In genomic region chr10:917999-918398, GRCh38 we compare ENCODE assay signal across 22 cellular contexts. TPM values are rescaled to one million over a fixed set of nuclear protein-coding genes. Genes with fewer than 3 reads are reported as not detected.
DNase-seq lines count a peak whose midpoint lies in the region; ATAC-seq and TF ChIP-seq lines count a peak whose summit lies in the region.
"Had no signal": no experiment of that assay in that cellular context is flagged by ENCODE, and none has a peak within 500 bp of the region (broad histone marks: within the 10 kb centered on the region; RNA-seq: fewer than 3 reads in every experiment).

No MANE protein-coding gene starts in this region.

- no peaks in the 10 kb centered on the region for H3K79me1 ChIP-seq in trophoblast cell (ENCODE audit: low read length)

- TF ChIP-seq CTCF in VCaP (conservative IDR thresholded peaks at IDR 0.05) (no peak), hepatocyte (IDR thresholded peaks at IDR 0.05; ENCODE audit: poor library complexity) (no peak)

- peaks cover 15% of the 10 kb centered on the region for H3K4me1 ChIP-seq in hepatocyte (ENCODE audit: insufficient read depth)
- peaks cover 0 to 6% of the 10 kb centered on the region in 2 experiments for H3K4me1 ChIP-seq in trophoblast cell (ENCODE audit: control insufficient read depth in 1 of 2, insufficient read depth in 2 of 2, low read length in 2 of 2)

- CTCF ChIA-PET in HEK293T (lab: Yijun Ruan, JAX) = no interaction called here

- no peak overlapping the region for H3K9ac ChIP-seq in trophoblast cell (ENCODE audit: low read length)

- no peak overlapping the region for H2BK5ac ChIP-seq in trophoblast cell (ENCODE audit: low read depth, low read length, poor library complexity)

- H2BK12ac ChIP-seq in trophoblast cell (ENCODE audit: low read length) = no peak overlapping the region

- H2AK5ac ChIP-seq in trophoblast cell (ENCODE audit: low read length) = no peak overlapping the region

- H3K79me2 ChIP-seq in hepatocyte (peaks cover 100% of the 10 kb centered on the region), trophoblast cell (ENCODE audit: control insufficient read depth, insufficient read depth, low read length, poor library complexity) (peaks cover 18% of the 10 kb centered on the region)

- no peak overlapping the region for H4K8ac ChIP-seq in trophoblast cell (ENCODE audit: low read depth, low read length)

- H3K4me2 ChIP-seq in hepatocyte = no peak overlapping the region
- H3K4me2 ChIP-seq in trophoblast cell (ENCODE audit: low read length) = no peak overlapping the region
- H3K4me2 ChIP-seq: A549 had no signal

- peak overlapping the region; percentile 44 for H3K27ac ChIP-seq in VCaP
- H3K27ac ChIP-seq in hepatocyte = peak overlapping the region; percentile 37
- H3K27ac ChIP-seq in trophoblast cell (ENCODE audit: low read depth, low read length) = no peak overlapping the region
- H3K27ac ChIP-seq: A549 had no signal

- no peaks in the 10 kb centered on the region for H3K9me2 ChIP-seq in hepatocyte (replicated peaks; ENCODE audit: insufficient read depth)

- H3K4me3 ChIP-seq in hepatocyte = no peak overlapping the region
- H3K4me3 ChIP-seq in trophoblast cell (ENCODE audit: low read depth, low read length) = no peak overlapping the region
- H3K4me3 ChIP-seq: A549 had no signal

- H3K23ac ChIP-seq in trophoblast cell (ENCODE audit: low read length) = no peak overlapping the region

- H3K4ac ChIP-seq in trophoblast cell (ENCODE audit: low read depth, low read length) = peak overlapping the region; percentile 10

- H3K27me3 ChIP-seq in hepatocyte (no peaks in the 10 kb centered on the region), trophoblast cell (ENCODE audit: insufficient read depth, low read length) (no peaks in the 10 kb centered on the region)

- no peak overlapping the region for H2BK120ac ChIP-seq in trophoblast cell (ENCODE audit: insufficient read depth, low read length, poor library complexity)

- no peak overlapping the region for H4K12ac ChIP-seq in trophoblast cell (ENCODE audit: low read depth, low read length)

- H3K36me3 ChIP-seq in hepatocyte (replicated peaks; ENCODE audit: insufficient read depth, low read depth) (no peaks in the 10 kb centered on the region), trophoblast cell (ENCODE audit: control insufficient read depth in 1 of 2, insufficient read depth in 2 of 2, low read length in 2 of 2) (peaks cover 4 to 6% of the 10 kb centered on the region in 2 experiments)

- no peak for ATAC-seq in HG03095 (IDR thresholded peaks at IDR 0.05; ENCODE audit: unreplicated experiment)
- ATAC-seq: A549 had no signal

- H4K20me1 ChIP-seq in hepatocyte (ENCODE audit: insufficient read depth, poor library complexity, severe bottlenecking) = peaks cover 85% of the 10 kb centered on the region

- H3K18ac ChIP-seq in trophoblast cell (ENCODE audit: low read length) = no peak overlapping the region

- no peak overlapping the region for H2AFZ ChIP-seq in hepatocyte
- no peak overlapping the region for H2AFZ ChIP-seq in trophoblast cell (ENCODE audit: insufficient read depth, low read length, poor library complexity)

- POLR2A ChIA-PET in HEK293T (lab: Yijun Ruan, JAX) = no interaction called here

- H3K14ac ChIP-seq in trophoblast cell (ENCODE audit: low read length) = no peak overlapping the region

- H3K9me3 ChIP-seq in hepatocyte (ENCODE audit: low read depth) (no peaks in the 10 kb centered on the region), trophoblast cell (ENCODE audit: insufficient read depth, low read depth, low read length) (no peaks in the 10 kb centered on the region)
- H3K9me3 ChIP-seq: A549 had no signal

- DNase-seq in HEK293T (ENCODE audit: extremely low spot score) = no peak
- DNase-seq in hepatocyte (ENCODE audit: low spot score) = no peak
- DNase-seq in trophoblast cell = no peak
- DNase-seq in H4 (ENCODE audit: low spot score) = no peak
- no peak for DNase-seq in NCI-H2081 treated with DMSO at 0.1 percent for 48 hours (lab: John Stamatoyannopoulos, UW)
- DNase-seq in NCI-H2081 (lab: John Stamatoyannopoulos, UW) = no peak
- DNase-seq: 8988T; ACHN; AML-193; C1 segment of cervical spinal cord; Calu3; CD4-positive, alpha-beta memory T cell; COR-L47; DMS153; DND-41; GOT3; H7; HCEC 1CT; HFFc6 had no signal

- WGBS in hepatocyte (ENCODE audit: low lambda C conversion rate, missing lambda C conversion rate) = 71% methylated on average over 3 of the region's 3 CpGs
- no CpG with 5 or more reads among the region's 3 CpGs for WGBS in trophoblast cell (ENCODE audit: extremely low coverage, insufficient coverage, insufficient read length)

- no peak overlapping the region for H4K91ac ChIP-seq in trophoblast cell (ENCODE audit: low read depth, low read length)

TF ChIP-seq in HEK293T, 16 proteins besides CTCF, POLR2A, EP300 and RAD21:
- TF ChIP-seq CTBP1 (IDR thresholded peaks at IDR 0.05; ENCODE audit: borderline replicate concordance) = peak; percentile 42; the same call in 1 of the 2 replicates
- no peak for TF ChIP-seq L3MBTL2 (conservative IDR thresholded peaks at IDR 0.05)
- peak; percentile 95 for TF ChIP-seq PKNOX1 (IDR thresholded peaks at IDR 0.05)

RNA-seq across cellular contexts. Expression of gene LARP4B, which starts 13.5 kb away (rescaled TPM):
- 38.5 and 43.4 TPM in 2 replicates for total RNA-seq in hepatocyte
- 23.9 and 28.4 TPM in 2 replicates for polyA plus RNA-seq in hepatocyte
- polyA plus RNA-seq in trophoblast cell (2013) = 36.4 and 38.8 TPM in 2 replicates
- total RNA-seq in H4 (2014; rRNA removed; shearing (Covaris generic)) = 9.7 and 13.6 TPM in 2 replicates
